1 cellular context compared by ENCODE assay signal in genomic region chr11:102234779-102235439, GRCh38.
TF ChIP-seq lines count a peak whose summit lies in the region.

No MANE protein-coding gene starts in this region.

TF ChIP-seq in GM23338, 12 proteins besides CTCF, POLR2A, EP300 and RAD21 (continued from another document):
- TF ChIP-seq ZNF462 (CRISPR knock-in tag; IDR thresholded peaks at IDR 0.05): no peak
- TF ChIP-seq POLR2AphosphoS5 (IDR thresholded peaks at IDR 0.05; ENCODE audit: low read depth): no peak
- TF ChIP-seq REST (IDR thresholded peaks at IDR 0.05; ENCODE audit: unreplicated experiment): no peak
- TF ChIP-seq JUNB (IDR thresholded peaks at IDR 0.05; ENCODE audit: unreplicated experiment): no peak
- TF ChIP-seq STAT1 (IDR thresholded peaks at IDR 0.05; ENCODE audit: unreplicated experiment): no peak
- no peak for TF ChIP-seq ZNF114 (CRISPR knock-in tag; IDR thresholded peaks at IDR 0.05)
- TF ChIP-seq EZH2phosphoT487 (IDR thresholded peaks at IDR 0.05; ENCODE audit: unreplicated experiment): no peak
- no peak for TF ChIP-seq NANOG (IDR thresholded peaks at IDR 0.05; ENCODE audit: borderline replicate concordance)
- TF ChIP-seq, protein P1, sequence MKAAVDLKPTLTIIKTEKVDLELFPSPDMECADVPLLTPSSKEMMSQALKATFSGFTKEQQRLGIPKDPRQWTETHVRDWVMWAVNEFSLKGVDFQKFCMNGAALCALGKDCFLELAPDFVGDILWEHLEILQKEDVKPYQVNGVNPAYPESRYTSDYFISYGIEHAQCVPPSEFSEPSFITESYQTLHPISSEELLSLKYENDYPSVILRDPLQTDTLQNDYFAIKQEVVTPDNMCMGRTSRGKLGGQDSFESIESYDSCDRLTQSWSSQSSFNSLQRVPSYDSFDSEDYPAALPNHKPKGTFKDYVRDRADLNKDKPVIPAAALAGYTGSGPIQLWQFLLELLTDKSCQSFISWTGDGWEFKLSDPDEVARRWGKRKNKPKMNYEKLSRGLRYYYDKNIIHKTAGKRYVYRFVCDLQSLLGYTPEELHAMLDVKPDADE (IDR thresholded peaks at IDR 0.05): no peak
- TF ChIP-seq EZH2 (IDR thresholded peaks at IDR 0.05; ENCODE audit: low read depth, unreplicated experiment): no peak
- no peak for TF ChIP-seq ZNF331 (CRISPR knock-in tag; IDR thresholded peaks at IDR 0.05; ENCODE audit: low read depth)
